ENCODE assay signal across 14 cellular contexts in the genomic region with DNA sequence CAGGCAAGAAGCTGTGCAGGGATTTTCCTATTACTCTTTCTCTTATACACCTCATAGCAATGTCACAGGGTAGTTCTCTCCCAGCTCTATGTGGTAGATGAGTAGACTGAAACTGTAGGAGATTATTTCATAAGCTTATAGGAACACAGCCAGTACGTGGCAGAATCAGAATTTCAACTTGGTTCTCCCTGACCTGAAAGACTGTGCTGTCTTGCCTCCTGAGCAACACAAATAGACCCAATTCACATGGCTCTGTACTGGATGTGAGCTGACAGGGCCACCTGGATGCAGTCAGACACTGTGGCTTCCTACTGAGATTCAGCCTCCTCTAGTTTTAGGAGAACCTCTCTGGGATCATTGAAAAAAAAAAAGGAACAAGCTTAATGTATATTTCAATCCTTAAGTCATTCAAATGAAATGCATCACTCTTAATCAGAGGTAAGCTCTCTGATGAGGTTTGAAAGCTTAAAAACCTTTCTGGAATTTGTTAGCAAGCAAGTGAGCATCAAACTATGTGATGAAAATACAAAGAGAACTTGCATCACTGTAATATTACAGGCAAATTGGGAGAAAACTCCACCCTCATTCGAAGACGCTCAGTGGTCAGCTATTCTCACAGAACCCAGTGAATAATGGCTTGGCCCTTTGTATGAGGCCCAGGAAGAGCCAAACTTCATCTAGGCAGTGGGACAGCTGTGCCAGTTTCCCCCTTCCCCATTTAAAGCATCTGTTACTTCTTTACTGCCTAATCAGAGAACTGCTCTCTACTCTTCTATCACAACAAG.
DNase-seq lines count a peak whose midpoint lies in the region; ATAC-seq lines count a peak whose summit lies in the region.
"Had no signal": no experiment of that assay in that cellular context is flagged by ENCODE, and none has a peak within 500 bp of the region (broad histone marks: within the 10 kb centered on the region; RNA-seq: fewer than 3 reads in every experiment).

No MANE protein-coding gene starts in this region.

- no peaks in the 10 kb centered on the region for H3K9me3 ChIP-seq in GM23248 (ENCODE audit: low read depth)
- H3K9me3 ChIP-seq: BE2C, HAP-1 had no signal

- no peak overlapping the region for H3K9ac ChIP-seq in GM23248

- H3K27ac ChIP-seq in GM23248 = no peak overlapping the region
- H3K27ac ChIP-seq: C4-2B had no signal

- DNase-seq in AG20443 (ENCODE audit: low spot score) (peak; percentile 54), GM23248 (peak; percentile 29), RKO (ENCODE audit: low spot score) (peak; percentile 6), dedifferentiated amniotic fluid mesenchymal stem cell (ENCODE audit: extremely low spot score) (peak; percentile 42), NCI-H1092 treated with DMSO at 0.1 percent for 48 hours (lab: John Stamatoyannopoulos, UW) (no peak)
- DNase-seq in activated CD4-positive, alpha-beta T cell treated with anti-CD3 and anti-CD28 coated beads, Interleukin-2, amount 50 U/mL, for 48 hours = no peak
- DNase-seq: ACHN; BE2C; CD8-positive, alpha-beta T cell; COR-L47; DND-41 had no signal

- no peaks in the 10 kb centered on the region for H4K20me1 ChIP-seq in GM23248 (ENCODE audit: insufficient read depth)

- ATAC-seq in HG02798 (IDR thresholded peaks at IDR 0.05; ENCODE audit: poor library complexity, unreplicated experiment) = no peak
- ATAC-seq: CD8-positive, alpha-beta T cell had no signal

- H3K4me3 ChIP-seq in GM23248 = no peak overlapping the region
- H3K4me3 ChIP-seq: HAP-1 had no signal

- H3K79me2 ChIP-seq in GM23248 (ENCODE audit: insufficient read depth) = no peaks in the 10 kb centered on the region

- no peak overlapping the region for H3K4me2 ChIP-seq in GM23248 (ENCODE audit: unreplicated experiment)

- no peak overlapping the region for H2AFZ ChIP-seq in GM23248

- H3K27me3 ChIP-seq in GM23248 (replicated peaks; ENCODE audit: insufficient read depth) = peaks cover 52% of the 10 kb centered on the region
- H3K27me3 ChIP-seq: BE2C had no signal

- no peaks in the 10 kb centered on the region for H3K36me3 ChIP-seq in GM23248 (ENCODE audit: low read depth)
- H3K36me3 ChIP-seq: BE2C, HAP-1 had no signal

- peaks cover 3% of the 10 kb centered on the region; the same call in 1 of the 2 replicates for H3K4me1 ChIP-seq in GM23248 (ENCODE audit: insufficient read depth)
- H3K4me1 ChIP-seq: BE2C, HAP-1 had no signal

- WGBS in GM23248 (ENCODE audit: low coverage in 1 of 2, low lambda C conversion rate in 2 of 2, missing lambda C conversion rate in 2 of 2), 2 experiments = 64 to 70% methylated on average over 3 of the region's 3 CpGs

- no peaks in the 10 kb centered on the region for H3F3A ChIP-seq in GM23248 (ENCODE audit: insufficient read depth)

- in situ Hi-C loops in GM23248 (cut with MboI) = no loop called here

- no peaks in the 10 kb centered on the region for H3K9me2 ChIP-seq in GM23248 (ENCODE audit: insufficient read depth)

Comparison
In these comparisons a context has a peak if more than half of its experiments do, and no peak if none do; other contexts are left out.
1. DNase-seq: peak in AG20443 (single experiment), GM23248 (single experiment), RKO (single experiment) and dedifferentiated amniotic fluid mesenchymal stem cell (single experiment); none in NCI-H1092 treated with DMSO at 0.1 percent for 48 hours (single experiment) and activated CD4-positive, alpha-beta T cell treated with anti-CD3 and anti-CD28 coated beads, Interleukin-2, amount 50 U/mL, for 48 hours (0 of 2).